Comparison of ENCODE assay signal across 27 cellular contexts in genomic region chr1:204935155-204935554, GRCh38.
DNase-seq lines count a peak whose midpoint lies in the region; ATAC-seq, FAIRE-seq and TF ChIP-seq lines count a peak whose summit lies in the region.
"Had no signal": no experiment of that assay in that cellular context is flagged by ENCODE, and none has a peak within 500 bp of the region (broad histone marks: within the 10 kb centered on the region; RNA-seq: fewer than 3 reads in every experiment).

No MANE protein-coding gene starts in this region.

- TF ChIP-seq CTCF in K562 (IDR thresholded peaks at IDR 0.05 in 2 of 3, conservative IDR thresholded peaks at IDR 0.05 in 1 of 3; ENCODE audit: insufficient read depth in 2 of 3, low read depth in 1 of 3, low read length in 3 of 3), result no peak
- no peak for TF ChIP-seq CTCF in dorsolateral prefrontal cortex (IDR thresholded peaks at IDR 0.05 in 54 of 56, conservative IDR thresholded peaks at IDR 0.05 in 2 of 56; ENCODE audit: low read depth in 1 of 56, partially characterized antibody in 56 of 56)

- H3K4me3 ChIP-seq in K562, result no peak overlapping the region
- H3K4me3 ChIP-seq in dorsolateral prefrontal cortex, result no peak overlapping the region
- H3K4me3 ChIP-seq in mesendoderm (ENCODE audit: low read length), result no peak overlapping the region
- H3K4me3 ChIP-seq: BLaER1, GM12878 had no signal

- H3K9ac ChIP-seq in K562 (ENCODE audit: insufficient read depth in 1 of 2, low read depth in 2 of 2, low read length in 2 of 2), result no peak overlapping the region
- no peak overlapping the region for H3K9ac ChIP-seq in mesendoderm (ENCODE audit: low read length)
- H3K9ac ChIP-seq: BLaER1 had no signal

- TF ChIP-seq POLR2A in K562 (conservative IDR thresholded peaks at IDR 0.05), result no peak

- no peaks in the 10 kb centered on the region for H3K79me1 ChIP-seq in mesendoderm (ENCODE audit: low read length)

- peak overlapping the region; percentile 27 for H3K27ac ChIP-seq in angular gyrus (ENCODE audit: low read depth, low read length)
- H3K27ac ChIP-seq in K562 (ENCODE audit: extremely low read depth, low read depth, low read length), result no peak overlapping the region
- H3K27ac ChIP-seq in dorsolateral prefrontal cortex, result peak overlapping the region in 36 of 59 donors; percentile 1 to 71 (median 32)
- H3K27ac ChIP-seq in mesendoderm (ENCODE audit: low read depth, low read length), result no peak overlapping the region
- H3K27ac ChIP-seq: BLaER1 had no signal

- ATAC-seq in K562, result no peak
- no peak for ATAC-seq in HG02938 (IDR thresholded peaks at IDR 0.05; ENCODE audit: unreplicated experiment)
- ATAC-seq: GM12878 had no signal

- no peak overlapping the region for H2BK120ac ChIP-seq in mesendoderm (ENCODE audit: low read depth, low read length)

- no peak overlapping the region for H2BK5ac ChIP-seq in mesendoderm (ENCODE audit: low read length)

- no peak for TF ChIP-seq EP300 in K562 (IDR thresholded peaks at IDR 0.05; ENCODE audit: low read length)

- H4K20me1 ChIP-seq in K562 (replicated peaks; ENCODE audit: control insufficient read depth, insufficient read depth, low read length), result 0 out of 2 replicates have a peak, but pooled peaks cover 5% of the 10 kb centered on the region
- H4K20me1 ChIP-seq: BLaER1 had no signal

- no peak overlapping the region for H4K8ac ChIP-seq in mesendoderm (ENCODE audit: low read depth, low read length)

- POLR2A ChIA-PET in K562 (lab: Yijun Ruan, JAX), result interaction anchor here (0.7 kb wide), 1 partner anchor 128 kb away, joined by 4 read pairs; no protein-coding TSS in a partner anchor

- H3K9me3 ChIP-seq in K562 (replicated peaks; ENCODE audit: control insufficient read depth, insufficient read depth, low read depth, low read length), result no peaks in the 10 kb centered on the region
- H3K9me3 ChIP-seq: BE2C, BLaER1 had no signal

- H3K4me1 ChIP-seq in K562 (replicated peaks in 1 of 2; ENCODE audit: control insufficient read depth in 2 of 2, insufficient read depth in 2 of 2, low read length in 2 of 2) (no peaks in the 10 kb centered on the region), mesendoderm (ENCODE audit: control insufficient read depth, low read depth, low read length) (peaks cover 18% of the 10 kb centered on the region)
- H3K4me1 ChIP-seq: BE2C had no signal

- no peak overlapping the region for H3K18ac ChIP-seq in mesendoderm (ENCODE audit: low read length)

- CTCF ChIA-PET in K562 (lab: Yijun Ruan, JAX; ENCODE audit: low intra/inter-chr PET ratio), result no interaction called here

- H2BK15ac ChIP-seq in mesendoderm (replicated peaks; ENCODE audit: low read depth), result no peak overlapping the region

- no peak for TF ChIP-seq RAD21 in K562 (CRISPR knock-in tag; conservative IDR thresholded peaks at IDR 0.05 in 1 of 2, IDR thresholded peaks at IDR 0.05 in 1 of 2)

- no peak overlapping the region for H2AK5ac ChIP-seq in mesendoderm (ENCODE audit: low read length)

- WGBS in K562 (ENCODE audit: insufficient coverage, low coverage, missing lambda C conversion rate), result 17% methylated on average over 3 of the region's 3 CpGs
- no CpG with 5 or more reads among the region's 3 CpGs for WGBS in mesendoderm (ENCODE audit: extremely low coverage, insufficient coverage, low lambda C conversion rate)

- no peak for FAIRE-seq in K562 (lab: Jason Lieb, UNC)
- FAIRE-seq: A204.1, GM12878, GM12892, GM18507 had no signal

- peaks cover 34 to 45% of the 10 kb centered on the region in 2 experiments for H3K27me3 ChIP-seq in K562 (ENCODE audit: control insufficient read depth in 2 of 2, insufficient read depth in 2 of 2, low read length in 2 of 2)
- H3K27me3 ChIP-seq in dorsolateral prefrontal cortex, result no peaks in the 10 kb centered on the region
- H3K27me3 ChIP-seq in mesendoderm (ENCODE audit: insufficient read depth, low read length, poor library complexity), result no peaks in the 10 kb centered on the region
- H3K27me3 ChIP-seq: BE2C had no signal

- H3K36me3 ChIP-seq in K562 (ENCODE audit: control insufficient read depth, insufficient read depth, low read length) (no peaks in the 10 kb centered on the region), mesendoderm (ENCODE audit: control insufficient read depth, insufficient read depth, low read length) (no peaks in the 10 kb centered on the region)
- H3K36me3 ChIP-seq: BE2C, BLaER1 had no signal

- no peak for DNase-seq in K562 (ENCODE audit: extremely low read depth in 1 of 4, low spot score in 3 of 4)
- no peak for DNase-seq in dorsolateral prefrontal cortex
- DNase-seq in mesendoderm, result no peak
- DNase-seq in activated T-cell treated with anti-CD3 and anti-CD28 coated beads, Interleukin-2, amount 50 U/mL, for 48 hours, result no peak
- DNase-seq in stimulated activated CD4-positive, alpha-beta T cell treated with anti-CD3 and anti-CD28 coated beads, Interleukin-1b, Interleukin-23, amount 100 ng/mL, for 48 hours, result no peak
- DNase-seq: 8988T; ACHN; BE2C; C1 segment of cervical spinal cord; CD4-positive, alpha-beta memory T cell; CD4-positive, CD25-positive, alpha-beta regulatory T cell; CD8-positive, alpha-beta memory T cell; COR-L47; DMS 273 treated with DMSO at 0.1 percent for 48 hours; DMS153; DMS53; DMS79; DND-41; EL; GDM1 had no signal

- H3K56ac ChIP-seq in mesendoderm (ENCODE audit: low read length), result no peak overlapping the region

- H2AFZ ChIP-seq in K562 (ENCODE audit: low read depth, low read length), result no peak overlapping the region

- no peak overlapping the region for H4K5ac ChIP-seq in mesendoderm (ENCODE audit: low read length)

- in situ Hi-C loops in K562 (cut with MboI), result no loop called here

- H3K4me2 ChIP-seq in K562 (ENCODE audit: insufficient read depth, low read length) (no peak overlapping the region), mesendoderm (ENCODE audit: low read length) (no peak overlapping the region)
- H3K4me2 ChIP-seq: BLaER1 had no signal

- intact Hi-C loops in K562 (cut with micrococcal nuclease) (no loop called here), dorsolateral prefrontal cortex (cut with DNase I) (no loop called here)

- H3K23ac ChIP-seq in mesendoderm (ENCODE audit: low read length), result peak overlapping the region; percentile 19

- H3K4ac ChIP-seq in mesendoderm (ENCODE audit: low read depth, low read length), result no peak overlapping the region

- H3K79me2 ChIP-seq in K562 (ENCODE audit: control insufficient read depth, insufficient read depth, low read length) (no peaks in the 10 kb centered on the region), mesendoderm (ENCODE audit: control insufficient read depth, insufficient read depth, low read length) (no peaks in the 10 kb centered on the region)

- BruUV-seq in K562 (replicated peaks; lab: Mats Ljungman, UMichigan), result no TSS peak

- H3K9me1 ChIP-seq in K562 (ENCODE audit: control insufficient read depth, insufficient read depth, low read length), result no peaks in the 10 kb centered on the region

TF ChIP-seq in K562, 482 proteins besides CTCF, POLR2A, EP300 and RAD21:
- TF ChIP-seq ASH1L (IDR thresholded peaks at IDR 0.05; ENCODE audit: borderline replicate concordance, low read depth, partially characterized antibody) (no peak), ZNF41 (CRISPR knock-in tag; conservative IDR thresholded peaks at IDR 0.05) (peak; percentile 90)

Comparison
In these comparisons a context has a peak if more than half of its experiments do, and no peak if none do; other contexts are left out.
1. H3K27ac ChIP-seq: peak in angular gyrus (single experiment) and dorsolateral prefrontal cortex (36 of 59); none in K562 (single experiment) and mesendoderm (single experiment).